In the genomic region with DNA sequence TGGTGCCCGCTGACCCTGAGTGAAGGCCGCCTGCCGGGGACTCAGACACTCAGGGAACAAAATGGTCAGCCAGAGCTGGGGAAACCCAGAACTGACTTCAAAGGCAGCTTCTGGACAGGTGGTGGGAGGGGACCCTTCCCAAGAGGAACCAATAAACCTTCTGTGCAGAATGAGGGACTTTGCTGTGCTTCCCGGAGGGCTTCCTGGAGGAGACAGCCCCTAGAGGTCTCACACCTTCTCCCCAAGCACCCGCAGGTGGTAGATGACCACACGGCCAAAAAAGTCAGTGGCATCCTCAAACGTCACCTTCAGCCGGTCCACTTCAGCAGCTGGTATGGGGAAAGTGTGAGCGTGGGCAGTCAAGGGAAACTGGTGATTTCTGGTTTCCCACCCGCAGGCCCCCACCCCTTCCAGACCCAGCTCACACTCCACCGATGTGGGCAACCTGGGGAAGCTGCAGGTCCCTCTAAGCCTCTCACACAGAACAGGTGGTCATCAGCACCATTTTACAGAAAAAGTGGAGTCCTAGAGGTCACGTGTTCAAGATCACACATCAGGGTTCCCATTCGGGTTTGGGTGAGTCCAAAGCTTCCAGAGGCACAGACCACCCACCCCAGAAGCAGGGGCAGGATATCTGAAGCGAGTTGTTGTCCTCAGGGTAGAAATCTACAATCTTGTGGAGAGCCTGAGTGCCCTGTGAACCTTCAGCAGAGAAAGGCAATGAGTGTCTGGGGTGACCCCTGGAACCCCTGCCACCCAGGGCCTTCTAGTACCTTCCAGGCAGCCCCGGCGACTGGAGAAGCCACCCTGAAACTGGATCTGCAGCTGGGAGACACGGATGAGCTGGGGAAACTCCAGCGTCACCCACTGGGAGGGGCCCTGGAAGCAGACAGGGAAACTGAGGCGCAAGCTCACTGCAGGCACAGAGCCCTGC, we compare ENCODE assay signal across 1 cellular context.
TF ChIP-seq lines count a peak whose summit lies in the region.

No MANE protein-coding gene starts in this region.

TF ChIP-seq in HepG2, 621 proteins besides CTCF, POLR2A, EP300 and RAD21:
- TF ChIP-seq CREBL2 (CRISPR knock-in tag; IDR thresholded peaks at IDR 0.05; ENCODE audit: borderline replicate concordance) = no peak
- peak; percentile 28 for TF ChIP-seq ZFP36 (IDR thresholded peaks at IDR 0.05; ENCODE audit: borderline replicate concordance, low read depth, low read length, partially characterized antibody)
- no peak for TF ChIP-seq ZNF160 (CRISPR knock-in tag; IDR thresholded peaks at IDR 0.05)
- no peak for TF ChIP-seq THAP7 (CRISPR knock-in tag; IDR thresholded peaks at IDR 0.05)
